In the genomic region with DNA sequence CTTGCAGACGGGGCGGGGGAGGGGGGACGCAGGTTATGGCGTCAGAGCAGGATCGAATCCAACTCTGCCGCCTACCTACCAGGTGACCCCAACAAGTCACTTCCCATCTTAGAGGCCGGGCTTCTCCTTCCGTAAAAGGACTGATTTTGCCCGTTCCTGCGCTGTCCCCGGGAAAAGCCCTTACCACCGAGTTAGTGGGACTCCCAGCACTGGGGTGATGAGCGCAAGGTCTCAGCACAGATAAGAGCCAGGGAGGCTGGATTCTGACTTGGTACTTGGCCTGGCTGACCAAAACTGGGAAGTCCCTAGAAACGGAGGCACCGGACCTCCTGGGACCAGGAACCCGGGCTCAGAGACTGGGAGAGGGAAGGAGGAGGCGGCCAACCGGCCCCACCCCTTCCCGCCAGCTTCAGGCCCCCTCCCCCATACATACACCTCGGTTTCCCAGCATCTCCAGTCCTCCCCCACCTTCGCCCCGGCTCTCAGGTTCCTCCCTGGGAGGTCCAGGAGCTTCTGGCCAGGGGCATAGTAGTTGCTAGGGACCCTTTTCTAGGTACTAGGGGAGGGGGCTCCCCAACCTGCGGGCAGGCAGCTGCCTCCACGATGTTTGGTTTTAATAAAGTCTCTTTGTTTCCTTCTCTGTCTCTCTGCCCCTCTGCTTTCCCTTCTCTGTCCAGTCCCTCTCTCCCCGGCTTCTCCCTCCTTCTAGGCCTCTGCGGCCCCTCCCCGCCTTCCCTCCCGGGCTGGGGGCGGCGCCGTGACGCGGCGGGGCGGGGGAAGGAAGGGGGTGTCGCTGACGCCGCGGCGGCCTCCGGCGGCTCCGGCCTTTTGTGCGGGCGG, we compare ENCODE assay signal across 8 cellular contexts. TPM values are rescaled to one million over a fixed set of nuclear protein-coding genes. Genes with fewer than 3 reads are reported as not detected.
DNase-seq lines count a peak whose midpoint lies in the region; ATAC-seq, FAIRE-seq and TF ChIP-seq lines count a peak whose summit lies in the region.

A gene (plus strand): TSS at position 826 of the 840 bp plus-strand sequence. CDS start 156 bp downstream, outside the sequence.

- H3K36me3 ChIP-seq in IMR-90 (ENCODE audit: control insufficient read depth, insufficient read depth, low read length), result peaks cover 9% of the 10 kb centered on the region

- H3K4me1 Mint-ChIP-seq in CD14-positive monocyte (peaks cover 70% of the 10 kb centered on the region), nephron (peaks cover 51% of the 10 kb centered on the region)
- H3K4me1 Mint-ChIP-seq in stimulated activated naive CD8-positive, alpha-beta T cell treated with anti-CD3 and anti-CD28 coated beads, Interleukin-15, amount 100 ng/mL, for 72 hours, result peaks cover 77% of the 10 kb centered on the region

- no peak for TF ChIP-seq CTCF in CD14-positive monocyte (IDR thresholded peaks at IDR 0.05)
- no peak for TF ChIP-seq CTCF in IMR-90 (conservative IDR thresholded peaks at IDR 0.05; ENCODE audit: low read depth, low read length)
- no peak for TF ChIP-seq CTCF in fibroblast of pulmonary artery (IDR thresholded peaks at IDR 0.05; ENCODE audit: low read length, missing control alignments)
- no peak for TF ChIP-seq CTCF in nephron (IDR thresholded peaks at IDR 0.05; ENCODE audit: unreplicated experiment in 3 of 3)

- peak within 1 kb of the TSS; percentile 96 for H3K4me3 ChIP-seq in IMR-90 (ENCODE audit: insufficient read depth, low read depth, low read length)
- H3K4me3 ChIP-seq in fibroblast of pulmonary artery (replicated peaks; ENCODE audit: low read depth, low read length), result peak within 1 kb of the TSS; percentile 86

- peak within 1 kb of the TSS; percentile 91 for H3K4ac ChIP-seq in IMR-90 (ENCODE audit: low read depth, low read length)

- peak within 1 kb of the TSS; percentile 95 for H2AFZ ChIP-seq in IMR-90 (replicated peaks; ENCODE audit: low read length, poor library complexity)

- peak within 1 kb of the TSS; percentile 93 for H3K18ac ChIP-seq in IMR-90 (ENCODE audit: low read depth, low read length)

- H2AK5ac ChIP-seq in IMR-90 (ENCODE audit: low read depth, low read length), result peak within 1 kb of the TSS; percentile 75

- intact Hi-C loops in CD14-positive monocyte (cut with micrococcal nuclease), result no loop called here
- intact Hi-C loops in IMR-90 (cut with micrococcal nuclease), result no loop called here

- peak within 1 kb of the TSS; percentile 93 to 98 for H3K4me3 Mint-ChIP-seq in CD14-positive monocyte
- H3K4me3 Mint-ChIP-seq in nephron, result peak within 1 kb of the TSS; percentile 97 to 99 (median 98)
- H3K4me3 Mint-ChIP-seq in stimulated activated naive CD8-positive, alpha-beta T cell treated with anti-CD3 and anti-CD28 coated beads, Interleukin-15, amount 100 ng/mL, for 72 hours, result peak within 1 kb of the TSS; percentile 89 to 95

- H3K27me3 ChIP-seq in IMR-90 (ENCODE audit: control insufficient read depth, insufficient read depth, low read length), result no peaks in the 10 kb centered on the region

- peak within 1 kb of the TSS; percentile 98 for H2AK9ac ChIP-seq in IMR-90 (replicated peaks; ENCODE audit: low read depth, low read length, poor library complexity)

- peak within 1 kb of the TSS; percentile 53; the same call in 1 of the 3 replicates for H2BK15ac ChIP-seq in IMR-90 (ENCODE audit: low read depth, low read length)

- H4K91ac ChIP-seq in IMR-90 (ENCODE audit: insufficient read depth, low read depth, low read length), result peak within 1 kb of the TSS; percentile 93

- no peak for FAIRE-seq in RCC 7860 (lab: Jason Lieb, UNC)

- TF ChIP-seq POLR2A in IMR-90 (IDR thresholded peaks at IDR 0.05; ENCODE audit: low read depth, low read length), result peak; percentile 86

- peak within 1 kb of the TSS; percentile 58 for H2BK120ac ChIP-seq in IMR-90 (ENCODE audit: low read depth, low read length)

- WGBS in IMR-90 (ENCODE audit: extremely low coverage in 2 of 2, insufficient read length in 1 of 2), 2 experiments, result 2% methylated on average over 11 of the region's 45 CpGs; no CpG with 5 or more reads in 1 of the 2 experiments

- dilution Hi-C loops in IMR-90 (cut with HindIII; ENCODE audit: low sequenced_read_pairs, unreplicated experiment), result no loop called here

- H4K8ac ChIP-seq in IMR-90 (ENCODE audit: low read depth in 2 of 2, low read length in 2 of 2), result peak within 1 kb of the TSS; percentile 92 to 98

- CTCF ChIA-PET in IMR-90 (lab: Yijun Ruan, JAX), result interaction anchor here (1.0 kb wide), 1 partner anchor 44 kb away, joined by 3 read pairs; no protein-coding TSS in a partner anchor

- H3K27me3 Mint-ChIP-seq in CD14-positive monocyte (ENCODE audit: low read depth in 3 of 3) (peaks cover 0 to 7% (median 1%) of the 10 kb centered on the region in 3 donors), nephron (ENCODE audit: low read depth) (no peaks in the 10 kb centered on the region)
- H3K27me3 Mint-ChIP-seq in stimulated activated naive CD8-positive, alpha-beta T cell treated with anti-CD3 and anti-CD28 coated beads, Interleukin-15, amount 100 ng/mL, for 72 hours, result no peaks in the 10 kb centered on the region

- H3K9me3 ChIP-seq in IMR-90 (ENCODE audit: control insufficient read depth, insufficient read depth, low read length), result peaks cover 2% of the 10 kb centered on the region; the same call in 1 of the 2 replicates

- BruUV-seq in IMR-90 (replicated peaks; lab: Mats Ljungman, UMichigan), result no TSS peak

- peak within 1 kb of the TSS; percentile 92 for H3K56ac ChIP-seq in IMR-90 (ENCODE audit: extremely low read depth, insufficient read depth, low read length)

- peaks cover 17% of the 10 kb centered on the region for H3K9me1 ChIP-seq in IMR-90 (ENCODE audit: insufficient read depth, low read length)

- H3K9me3 Mint-ChIP-seq in CD14-positive monocyte (peaks cover 0 to 10% (median under 1%) of the 10 kb centered on the region in 7 donors), nephron (no peaks in the 10 kb centered on the region)
- no peaks in the 10 kb centered on the region for H3K9me3 Mint-ChIP-seq in stimulated activated naive CD8-positive, alpha-beta T cell treated with anti-CD3 and anti-CD28 coated beads, Interleukin-15, amount 100 ng/mL, for 72 hours

- H3K23ac ChIP-seq in IMR-90 (ENCODE audit: low read depth, low read length), result peak within 1 kb of the TSS; percentile 93

- peaks cover 34% of the 10 kb centered on the region for H4K20me1 ChIP-seq in IMR-90 (ENCODE audit: insufficient read depth, low read length)

- H3K36me3 Mint-ChIP-seq in CD14-positive monocyte (peaks cover 7 to 17% of the 10 kb centered on the region in 2 donors), nephron (ENCODE audit: low read depth) (peaks cover 3% of the 10 kb centered on the region)

- H2BK5ac ChIP-seq in IMR-90 (ENCODE audit: low read depth, low read length, poor library complexity, severe bottlenecking), result peak within 1 kb of the TSS; percentile 95

- ATAC-seq in GM19438 (IDR thresholded peaks at IDR 0.05; ENCODE audit: low read depth, unreplicated experiment), result peak; percentile 58
- peak; percentile 92 for ATAC-seq in IMR-90 (ENCODE audit: low read depth)
- peak; percentile 71 for ATAC-seq in stimulated activated naive CD8-positive, alpha-beta T cell treated with anti-CD3 and anti-CD28 coated beads, Interleukin-15, amount 100 ng/mL, for 72 hours

- peaks cover 14% of the 10 kb centered on the region for H3K4me1 ChIP-seq in IMR-90 (ENCODE audit: control insufficient read depth, insufficient read depth, low read length)

- no peak within 1 kb of the TSS for H2BK20ac ChIP-seq in IMR-90 (ENCODE audit: low read depth, low read length)

- H3K4me2 ChIP-seq in IMR-90 (ENCODE audit: low read depth, low read length), result peak within 1 kb of the TSS; percentile 96

- peak within 1 kb of the TSS; percentile 92 for H3K9ac ChIP-seq in IMR-90 (ENCODE audit: low read depth, low read length)

- no peak for TF ChIP-seq RAD21 in IMR-90 (IDR thresholded peaks at IDR 0.05; ENCODE audit: low read length)

- H3K27ac Mint-ChIP-seq in CD14-positive monocyte (peak within 1 kb of the TSS; percentile 92 to 98 (median 96)), nephron (peak within 1 kb of the TSS; percentile 98 to 100 (median 99))
- H3K27ac Mint-ChIP-seq in stimulated activated naive CD8-positive, alpha-beta T cell treated with anti-CD3 and anti-CD28 coated beads, Interleukin-15, amount 100 ng/mL, for 72 hours, result peak within 1 kb of the TSS; percentile 96 to 98

- H3K14ac ChIP-seq in IMR-90 (replicated peaks; ENCODE audit: low read depth, low read length), result peak within 1 kb of the TSS; percentile 86

- in situ Hi-C loops in IMR-90 (cut with MboI; ENCODE audit: low sequenced_read_pairs), result no loop called here

- POLR2A ChIA-PET in IMR-90 (lab: Charles Lee; ENCODE audit: unreplicated experiment), result no interaction called here

- peak; percentile 76 for DNase-seq in CD14-positive monocyte (ENCODE audit: low spot score)
- peak; percentile 80 for DNase-seq in IMR-90
- DNase-seq in RCC 7860 (ENCODE audit: low spot score), result peak; percentile 55
- DNase-seq in activated T-helper 9 cell treated with anti-CD3 and anti-CD28 coated beads, Interleukin-2, amount 50 U/mL, for 16 hours (ENCODE audit: low read depth), result peak; percentile 66
- peak; percentile 92 for DNase-seq in fibroblast of pulmonary artery (ENCODE audit: low read depth)
- DNase-seq in stimulated activated naive CD8-positive, alpha-beta T cell treated with anti-CD3 and anti-CD28 coated beads, Interleukin-15, amount 100 ng/mL, for 72 hours, result peak; percentile 63 to 71

- peak within 1 kb of the TSS; percentile 97 for H4K5ac ChIP-seq in IMR-90 (ENCODE audit: low read depth, low read length)

- peak within 1 kb of the TSS; percentile 97 for H3K27ac ChIP-seq in IMR-90 (ENCODE audit: insufficient read depth, low read length)

- peaks cover 16 to 49% of the 10 kb centered on the region in 2 experiments for H3K79me1 ChIP-seq in IMR-90 (ENCODE audit: low read depth in 1 of 2, low read length in 2 of 2)

TF ChIP-seq in IMR-90, 13 proteins besides CTCF, POLR2A, EP300 and RAD21:
- TF ChIP-seq NFE2L2 (IDR thresholded peaks at IDR 0.05; ENCODE audit: low read depth, low read length) (no peak), MAZ (IDR thresholded peaks at IDR 0.05; ENCODE audit: borderline replicate concordance, low read depth, low read length) (peak; percentile 95; the same call in 1 of the 2 replicates)

RNA-seq across cellular contexts. Expression of the gene that starts here (rescaled TPM):
- 10 to 100 TPM in 1 of 2 donors, 1 to 10 TPM in 1; 9.3 to 15.1 TPM for polyA plus RNA-seq in CD14-positive monocyte
- 11.1 and 11.4 TPM in 2 replicates for total RNA-seq in IMR-90 (2012; rRNA removed)
- 63.0 and 65.2 TPM in 2 replicates for polyA plus RNA-seq in IMR-90 (2012; rRNA removed)
- polyA plus RNA-seq in IMR-90 (2012; cell fraction: cytosol; rRNA removed), result 50.3 and 62.6 TPM in 2 replicates
- 115 and 162 TPM in 2 replicates for polyA plus RNA-seq in IMR-90 (2012; cell fraction: nucleus; rRNA removed; ENCODE audit: low replicate concordance)

Comparison
In these comparisons a context has a peak if more than half of its experiments do, and no peak if none do; other contexts are left out.
1. Peak in every context shown above with its lines: DNase-seq, ATAC-seq, H3K4me3 ChIP-seq and H3K27ac ChIP-seq.